ENCODE assay signal across 8 cellular contexts in genomic region chr15:67840747-67841634, GRCh38. TPM values are rescaled to one million over a fixed set of nuclear protein-coding genes. Genes with fewer than 3 reads are reported as not detected.
A peak's percentile ranks its signal among the peaks of the same experiment; 100 is the strongest.
DNase-seq lines count a peak whose midpoint lies in the region; ATAC-seq and TF ChIP-seq lines count a peak whose summit lies in the region.

No MANE protein-coding gene starts in this region.

- peaks cover 0 to 31% (median 6%) of the 10 kb centered on the region in 5 donors for H3K27me3 Mint-ChIP-seq in naive thymus-derived CD4-positive, alpha-beta T cell

- peaks cover 8% of the 10 kb centered on the region for H3F3A ChIP-seq in SK-N-SH (replicated peaks; ENCODE audit: insufficient read depth)

- H3K4me1 ChIP-seq in SK-N-SH (ENCODE audit: control insufficient read depth in 1 of 2, insufficient read depth in 2 of 2, low read depth in 1 of 2, low read length in 1 of 2), result peaks cover 0 to 12% of the 10 kb centered on the region in 2 experiments; a peak in 2 of 4 replicates
- H3K4me1 ChIP-seq in naive thymus-derived CD4-positive, alpha-beta T cell (ENCODE audit: control insufficient read depth in 2 of 2, insufficient read depth in 2 of 2, low read length in 2 of 2), result peaks cover 10 to 12% of the 10 kb centered on the region in 2 donors

- peak overlapping the region; percentile 76 for H3K9ac ChIP-seq in SK-N-SH

- intact Hi-C loops in naive thymus-derived CD4-positive, alpha-beta T cell (cut with micrococcal nuclease), result loop anchor here (1.0 to 2.0 kb wide), 8 partner anchors 22 to 980 kb away; partner anchors contain the start of genes AAGAB (in 2 of the 2), C15orf61 (in 2 of the 2), FEM1B (in 2 of the 2) and IQCH (in 2 of the 2)

- no peaks in the 10 kb centered on the region for H3K27me3 ChIP-seq in SK-N-SH (ENCODE audit: insufficient read depth)
- H3K27me3 ChIP-seq in naive thymus-derived CD4-positive, alpha-beta T cell (ENCODE audit: control insufficient read depth in 2 of 2, insufficient read depth in 2 of 2, low read length in 2 of 2), result peaks cover 0 to 3% of the 10 kb centered on the region in 2 donors

- peak overlapping the region; percentile 83 to 90 for H3K27ac ChIP-seq in SK-N-SH (ENCODE audit: low read depth in 2 of 2, low read length in 1 of 2)
- H3K27ac ChIP-seq in naive thymus-derived CD4-positive, alpha-beta T cell (ENCODE audit: low read depth, low read length), result peak overlapping the region; percentile 96

- WGBS in SK-N-SH (ENCODE audit: low lambda C conversion rate), result 23% methylated on average over 20 of the region's 20 CpGs

- no peaks in the 10 kb centered on the region for H3K9me2 ChIP-seq in SK-N-SH

- peak overlapping the region; percentile 73 to 97 for H3K4me3 ChIP-seq in SK-N-SH (ENCODE audit: low read depth in 2 of 2, low read length in 1 of 2)
- H3K4me3 ChIP-seq in naive thymus-derived CD4-positive, alpha-beta T cell (ENCODE audit: low read length), result peak overlapping the region; percentile 82

- H3K27ac Mint-ChIP-seq in naive thymus-derived CD4-positive, alpha-beta T cell, result peak overlapping the region; percentile 95 to 100 (median 99)

- ATAC-seq in naive thymus-derived CD4-positive, alpha-beta T cell, result no peak
- no peak for ATAC-seq in HG02588 (IDR thresholded peaks at IDR 0.05; ENCODE audit: unreplicated experiment)

- no peaks in the 10 kb centered on the region for H3K79me2 ChIP-seq in SK-N-SH (ENCODE audit: insufficient read depth)

- H2AFZ ChIP-seq in SK-N-SH (ENCODE audit: low read depth), result peak overlapping the region; percentile 91

- DNase-seq in CD1c-positive myeloid dendritic cell (ENCODE audit: extremely low spot score), result peak; percentile 64
- peak; percentile 17 for DNase-seq in HCEC 1CT
- peak; percentile 75 for DNase-seq in SK-N-SH
- DNase-seq in erythroblast (lab: John Stamatoyannopoulos, UW), result peak; percentile 51 to 66
- DNase-seq in naive thymus-derived CD4-positive, alpha-beta T cell, result peak in 1 of 9 donors; percentile 18
- no peak for DNase-seq in dedifferentiated amniotic fluid mesenchymal stem cell (ENCODE audit: extremely low spot score)
- no peak for DNase-seq in activated CD4-positive, alpha-beta T cell treated with anti-CD3 and anti-CD28 coated beads, Interleukin-2, amount 50 U/mL, for 1 hour

- no peak for TF ChIP-seq RAD21 in SK-N-SH (IDR thresholded peaks at IDR 0.05; ENCODE audit: low read length)

- no peaks in the 10 kb centered on the region for H3K9me3 ChIP-seq in SK-N-SH
- no peaks in the 10 kb centered on the region for H3K9me3 ChIP-seq in naive thymus-derived CD4-positive, alpha-beta T cell (ENCODE audit: control insufficient read depth in 2 of 3, low read length in 3 of 3)

- no peaks in the 10 kb centered on the region for H4K20me1 ChIP-seq in SK-N-SH (ENCODE audit: insufficient read depth)

- TF ChIP-seq CTCF in SK-N-SH (IDR thresholded peaks at IDR 0.05), result 0 out of 2 replicates have a peak, but pooled peaks have one; percentile 13

- TF ChIP-seq POLR2A in erythroblast (IDR thresholded peaks at IDR 0.05; ENCODE audit: low read length), result no peak

- POLR2A ChIA-PET in SK-N-SH (lab: Yijun Ruan, JAX), result interaction anchor here (0.7 kb wide), 1 partner anchor 388 kb away, joined by 3 read pairs; the partner anchor contains the start of gene CLN6
- POLR2A ChIA-PET in naive thymus-derived CD4-positive, alpha-beta T cell (lab: Charles Lee), result interaction anchor here (0.6 to 3.7 kb wide), 12 partner anchors 20 to 1328 kb away, joined by 3 to 18 read pairs (median 4); partner anchors contain the start of genes FEM1B, MAP2K5 and PIAS1

- no peaks in the 10 kb centered on the region for H3K36me3 Mint-ChIP-seq in naive thymus-derived CD4-positive, alpha-beta T cell

- H3K9me3 Mint-ChIP-seq in naive thymus-derived CD4-positive, alpha-beta T cell, result peaks cover 0 to 9% (median 0%) of the 10 kb centered on the region in 11 donors

- TF ChIP-seq EP300 in SK-N-SH (IDR thresholded peaks at IDR 0.05; ENCODE audit: borderline replicate concordance in 1 of 2, low read depth in 1 of 2, low read length in 1 of 2), result no peak

- peak overlapping the region; percentile 82 for H3K4me2 ChIP-seq in SK-N-SH

- H3K4me1 Mint-ChIP-seq in naive thymus-derived CD4-positive, alpha-beta T cell, result peaks cover 13 to 42% (median 23%) of the 10 kb centered on the region in 7 donors

- H3K4me3 Mint-ChIP-seq in naive thymus-derived CD4-positive, alpha-beta T cell, result peak overlapping the region; percentile 82 to 97 (median 94)

- CTCF ChIA-PET in SK-N-SH (lab: Yijun Ruan, JAX), result interaction anchor here (0.8 to 2.6 kb wide), 8 partner anchors 22 to 937 kb away, joined by 3 to 10 read pairs (median 4); no protein-coding TSS in a partner anchor
- CTCF ChIA-PET in naive thymus-derived CD4-positive, alpha-beta T cell (lab: Charles Lee), result interaction anchor here (1.6 kb wide), 1 partner anchor 317 kb away, joined by 4 read pairs; no protein-coding TSS in a partner anchor

- no peaks in the 10 kb centered on the region for H3K36me3 ChIP-seq in SK-N-SH (replicated peaks in 1 of 2; ENCODE audit: control insufficient read depth in 1 of 2, insufficient read depth in 2 of 2, low read length in 1 of 2)
- H3K36me3 ChIP-seq in naive thymus-derived CD4-positive, alpha-beta T cell (ENCODE audit: control insufficient read depth in 2 of 3, insufficient read depth in 3 of 3, low read length in 3 of 3), result peaks cover 0 to 3% (median 0%) of the 10 kb centered on the region in 3 experiments

TF ChIP-seq in SK-N-SH, 30 proteins besides CTCF, POLR2A, EP300 and RAD21:
- TF ChIP-seq GABPA (IDR thresholded peaks at IDR 0.05; ENCODE audit: low read depth) (no peak), MXI1 (IDR thresholded peaks at IDR 0.05; ENCODE audit: low read depth, low read length) (peak; percentile 24; the same call in 1 of the 2 replicates)

RNA-seq across cellular contexts. Expression of gene RNU6-1, which starts 1.1 kb away (rescaled TPM):
- polyA plus RNA-seq in SK-N-SH (2012; rRNA removed), result not detected in 2 replicates
- polyA plus RNA-seq in SK-N-SH (2012; cell fraction: cytosol; rRNA removed), result not detected in 2 replicates
- polyA plus RNA-seq in SK-N-SH (2012; cell fraction: nucleus; rRNA removed), result not detected in 2 replicates
- total RNA-seq in naive thymus-derived CD4-positive, alpha-beta T cell, result not detected
- polyA plus RNA-seq in naive thymus-derived CD4-positive, alpha-beta T cell, result not detected

RNA-seq across cellular contexts. Expression of gene SKOR1, which starts 15.7 kb away (rescaled TPM):
- polyA plus RNA-seq in SK-N-SH (2012; rRNA removed), result 0.18 and 0.26 TPM in 2 replicates
- 0.09 TPM in 2 replicates for polyA plus RNA-seq in SK-N-SH (2012; cell fraction: cytosol; rRNA removed)
- 1.3 and 2.3 TPM in 2 replicates for polyA plus RNA-seq in SK-N-SH (2012; cell fraction: nucleus; rRNA removed)
- 1 to 10 TPM in 2 of 5 experiments, under 1 TPM in 3; 0.34 to 2.4 (median 0.62) TPM for total RNA-seq in naive thymus-derived CD4-positive, alpha-beta T cell
- polyA plus RNA-seq in naive thymus-derived CD4-positive, alpha-beta T cell, result not detected

Comparison
In these comparisons a context has a peak if more than half of its experiments do, and no peak if none do; other contexts are left out.
1. DNase-seq: peak in CD1c-positive myeloid dendritic cell (single experiment), HCEC 1CT (single experiment), SK-N-SH (single experiment) and erythroblast (2 of 2); none in dedifferentiated amniotic fluid mesenchymal stem cell (single experiment) and activated CD4-positive, alpha-beta T cell treated with anti-CD3 and anti-CD28 coated beads, Interleukin-2, amount 50 U/mL, for 1 hour (single experiment).